17 cellular contexts compared by ENCODE assay signal in genomic region chr4:118173956-118174355, GRCh38.
DNase-seq lines count a peak whose midpoint lies in the region; ATAC-seq, FAIRE-seq and TF ChIP-seq lines count a peak whose summit lies in the region.
"Had no signal": no experiment of that assay in that cellular context is flagged by ENCODE, and none has a peak within 500 bp of the region (broad histone marks: within the 10 kb centered on the region; RNA-seq: fewer than 3 reads in every experiment).

No MANE protein-coding gene starts in this region.

- H4K5ac ChIP-seq in mesendoderm (ENCODE audit: low read length): no peak overlapping the region

- H3K27me3 ChIP-seq in mesendoderm (ENCODE audit: insufficient read depth, low read length, poor library complexity): no peaks in the 10 kb centered on the region

- no peak for TF ChIP-seq CTCF in fibroblast of mammary gland (conservative IDR thresholded peaks at IDR 0.05; ENCODE audit: control insufficient read depth, insufficient read depth, low read depth, low read length)

- no peak overlapping the region for H2BK5ac ChIP-seq in mesendoderm (ENCODE audit: low read length)

- H3K79me1 ChIP-seq in mesendoderm (ENCODE audit: low read length): no peaks in the 10 kb centered on the region

- FAIRE-seq in frontal cortex (lab: Jason Lieb, UNC): no peak
- FAIRE-seq: bronchial epithelial cell, GM12878 had no signal

- H3K56ac ChIP-seq in mesendoderm (ENCODE audit: low read length): no peak overlapping the region

- no peak overlapping the region for H3K27ac Mint-ChIP-seq in stimulated activated naive CD8-positive, alpha-beta T cell treated with anti-CD3 and anti-CD28 coated beads, Interleukin-15, amount 100 ng/mL, for 72 hours
- H3K27ac Mint-ChIP-seq: IgD-negative memory B cell, mesothelial cell of epicardium had no signal

- H2BK120ac ChIP-seq in mesendoderm (ENCODE audit: low read depth, low read length): no peak overlapping the region

- H3K4me3 ChIP-seq in SK-N-MC (peak overlapping the region; percentile 58), fibroblast of mammary gland (ENCODE audit: control insufficient read depth, low read depth, low read length) (no peak overlapping the region), mesendoderm (ENCODE audit: low read length) (no peak overlapping the region)
- H3K4me3 ChIP-seq: GM12878 had no signal

- no peak overlapping the region for H2AK5ac ChIP-seq in mesendoderm (ENCODE audit: low read length)

- H3K4me2 ChIP-seq in mesendoderm (ENCODE audit: low read length): no peak overlapping the region

- peaks cover 12% of the 10 kb centered on the region for H3K4me1 Mint-ChIP-seq in stimulated activated naive CD8-positive, alpha-beta T cell treated with anti-CD3 and anti-CD28 coated beads, Interleukin-15, amount 100 ng/mL, for 72 hours
- H3K4me1 Mint-ChIP-seq: IgD-negative memory B cell had no signal

- H3K9ac ChIP-seq in SK-N-MC (ENCODE audit: insufficient read length): no peak overlapping the region
- no peak overlapping the region for H3K9ac ChIP-seq in mesendoderm (ENCODE audit: low read length)

- H3K36me3 ChIP-seq in SK-N-MC (ENCODE audit: insufficient read depth, low read length) (no peaks in the 10 kb centered on the region), mesendoderm (ENCODE audit: control insufficient read depth, insufficient read depth, low read length) (no peaks in the 10 kb centered on the region)

- H3K9me3 ChIP-seq in SK-N-MC (ENCODE audit: low read depth, low read length): no peaks in the 10 kb centered on the region

- H3K79me2 ChIP-seq in mesendoderm (ENCODE audit: control insufficient read depth, insufficient read depth, low read length): no peaks in the 10 kb centered on the region

- no peak overlapping the region for H3K18ac ChIP-seq in mesendoderm (ENCODE audit: low read length)

- ATAC-seq in stimulated activated naive CD8-positive, alpha-beta T cell treated with anti-CD3 and anti-CD28 coated beads, Interleukin-15, amount 100 ng/mL, for 72 hours: peak; percentile 58
- ATAC-seq in stimulated activated naive CD8-positive, alpha-beta T cell treated with anti-CD3 and anti-CD28 coated beads, Interleukin-15, Interleukin-2, amounts not matched to agents 100 U/mL and 50 U/mL, for 24 hours: no peak
- no peak for ATAC-seq in HG03469 (IDR thresholded peaks at IDR 0.05; ENCODE audit: unreplicated experiment)
- ATAC-seq: GM12878, sciatic nerve had no signal

- no peak overlapping the region for H3K23ac ChIP-seq in mesendoderm (ENCODE audit: low read length)

- no CpG with 5 or more reads among the region's 4 CpGs for WGBS in mesendoderm (ENCODE audit: extremely low coverage, insufficient coverage, low lambda C conversion rate)

- no peak overlapping the region for H3K4ac ChIP-seq in mesendoderm (ENCODE audit: low read depth, low read length)

- H3K27ac ChIP-seq in SK-N-MC: peak overlapping the region; percentile 28; the same call in 1 of the 2 replicates
- no peak overlapping the region for H3K27ac ChIP-seq in mesendoderm (ENCODE audit: low read depth, low read length)
- H3K27ac ChIP-seq: C4-2B had no signal

- no peaks in the 10 kb centered on the region for H3K9me3 Mint-ChIP-seq in stimulated activated naive CD8-positive, alpha-beta T cell treated with anti-CD3 and anti-CD28 coated beads, Interleukin-15, amount 100 ng/mL, for 72 hours

- no peak for DNase-seq in stimulated activated naive CD8-positive, alpha-beta T cell treated with anti-CD3 and anti-CD28 coated beads, Interleukin-15, amount 100 ng/mL, for 72 hours
- no peak for DNase-seq in stimulated activated naive CD8-positive, alpha-beta T cell treated with anti-CD3 and anti-CD28 coated beads, Interleukin-15, Interleukin-2, amounts not matched to agents 100 U/mL and 50 U/mL, for 24 hours
- DNase-seq in SK-N-MC (ENCODE audit: low read depth, low spot score) (peak; percentile 95), fibroblast of mammary gland (ENCODE audit: low read depth) (peak; percentile 89), frontal cortex (ENCODE audit: low spot score in 2 of 2) (no peak), OCI-M1 (lab: John Stamatoyannopoulos, UW) (no peak), mesendoderm (no peak)
- DNase-seq: activated CD8-positive, alpha-beta memory T cell treated with anti-CD3 and anti-CD28 coated beads for 24 hours; glutamatergic neuron; NCI-H226 had no signal

- no peak overlapping the region for H2BK15ac ChIP-seq in mesendoderm (replicated peaks; ENCODE audit: low read depth)

- H3K4me3 Mint-ChIP-seq in stimulated activated naive CD8-positive, alpha-beta T cell treated with anti-CD3 and anti-CD28 coated beads, Interleukin-15, amount 100 ng/mL, for 72 hours: no peak overlapping the region
- H3K4me3 Mint-ChIP-seq: IgD-negative memory B cell, mesothelial cell of epicardium had no signal

- peaks cover 6% of the 10 kb centered on the region for H3K4me1 ChIP-seq in mesendoderm (ENCODE audit: control insufficient read depth, low read depth, low read length)

- H3K27me3 Mint-ChIP-seq in stimulated activated naive CD8-positive, alpha-beta T cell treated with anti-CD3 and anti-CD28 coated beads, Interleukin-15, amount 100 ng/mL, for 72 hours: peaks cover 14% of the 10 kb centered on the region
- H3K27me3 Mint-ChIP-seq: IgD-negative memory B cell had no signal

- no peak overlapping the region for H4K8ac ChIP-seq in mesendoderm (ENCODE audit: low read depth, low read length)

Comparison
In these comparisons a context has a peak if more than half of its experiments do, and no peak if none do; other contexts are left out.
1. DNase-seq: peak in SK-N-MC (single experiment) and fibroblast of mammary gland (single experiment); none in stimulated activated naive CD8-positive, alpha-beta T cell treated with anti-CD3 and anti-CD28 coated beads, Interleukin-15, amount 100 ng/mL, for 72 hours (0 of 2), stimulated activated naive CD8-positive, alpha-beta T cell treated with anti-CD3 and anti-CD28 coated beads, Interleukin-15, Interleukin-2, amounts not matched to agents 100 U/mL and 50 U/mL, for 24 hours (single experiment), frontal cortex (0 of 2), OCI-M1 (single experiment) and mesendoderm (single experiment).